18 cellular contexts compared by ENCODE assay signal in the genomic region with DNA sequence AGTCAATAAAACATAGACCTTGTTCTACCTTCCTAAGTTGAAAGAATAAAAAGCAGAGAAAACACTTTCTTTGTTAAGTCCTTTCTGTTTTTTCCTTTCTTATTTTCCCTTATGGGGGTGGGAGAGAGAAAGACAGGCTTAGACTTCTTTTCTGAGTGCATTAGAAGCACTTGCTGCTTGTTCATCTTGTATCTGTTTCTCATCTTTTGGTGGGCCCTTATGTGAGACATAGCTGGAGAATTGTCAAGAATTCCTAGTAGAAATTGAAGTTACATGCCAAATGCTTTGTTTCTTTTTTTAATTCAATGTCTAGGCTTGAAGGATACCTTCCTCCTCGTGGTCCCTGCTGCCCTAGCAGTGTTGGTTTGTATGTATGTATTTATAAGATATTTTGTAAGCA. TPM values are rescaled to one million over a fixed set of nuclear protein-coding genes. Genes with fewer than 3 reads are reported as not detected.
"Had no signal": no experiment of that assay in that cellular context is flagged by ENCODE, and none has a peak within 500 bp of the region (broad histone marks: within the 10 kb centered on the region; RNA-seq: fewer than 3 reads in every experiment).

No MANE protein-coding gene starts in this region.

- H3K27me3 Mint-ChIP-seq: activated CD4-positive, alpha-beta memory T cell treated with anti-CD3 and anti-CD28 coated beads for 36 hours; activated CD8-positive, alpha-beta memory T cell treated with anti-CD3 and anti-CD28 coated beads, Interleukin-2, amount 10 ng/mL, durations not matched to agents 7 days and 5 days; stimulated activated naive CD8-positive, alpha-beta T cell treated with anti-CD3 and anti-CD28 coated beads, Interleukin-15, amount 100 ng/mL, for 72 hours; T-cell had no signal

- ATAC-seq: activated CD8-positive, alpha-beta memory T cell treated with anti-CD3 and anti-CD28 coated beads, Interleukin-2, amount 10 ng/mL, durations not matched to agents 7 days and 5 days; activated naive CD4-positive, alpha-beta T cell treated with anti-CD3 and anti-CD28 coated beads, Interleukin-2, amount 50 U/mL, for 72 hours; body of pancreas; stimulated activated naive CD8-positive, alpha-beta T cell treated with anti-CD3 and anti-CD28 coated beads, Interleukin-15, amount 100 ng/mL, for 72 hours; T-cell had no signal

- H3K4me3 Mint-ChIP-seq: activated CD4-positive, alpha-beta memory T cell treated with anti-CD3 and anti-CD28 coated beads for 36 hours; activated CD8-positive, alpha-beta memory T cell treated with anti-CD3 and anti-CD28 coated beads, Interleukin-2, amount 10 ng/mL, durations not matched to agents 7 days and 5 days; stimulated activated naive CD8-positive, alpha-beta T cell treated with anti-CD3 and anti-CD28 coated beads, Interleukin-15, amount 100 ng/mL, for 72 hours; T-cell had no signal

- DNase-seq: activated CD4-positive, alpha-beta memory T cell treated with anti-CD3 and anti-CD28 coated beads for 36 hours; activated CD4-positive, alpha-beta T cell treated with anti-CD3 and anti-CD28 coated beads for 1 hour; activated CD8-positive, alpha-beta memory T cell treated with anti-CD3 and anti-CD28 coated beads, Interleukin-2, amount 10 ng/mL, durations not matched to agents 7 days and 5 days; activated gamma-delta T cell; activated T-cell treated with anti-CD3 and anti-CD28 coated beads, Interleukin-2, amount 50 U/mL, for 1 hour; amniotic stem cell; body of pancreas; caudate nucleus; erythroblast; ovary; stimulated activated CD4-positive, alpha-beta T cell treated with anti-CD3 and anti-CD28 coated beads, Interleukin-1b, Interleukin-23, amount 100 ng/mL, for 48 hours; stimulated activated naive CD8-positive, alpha-beta T cell treated with anti-CD3 and anti-CD28 coated beads, Interleukin-15, amount 100 ng/mL, for 72 hours; T-cell; T1000 had no signal

- H3K27ac Mint-ChIP-seq: activated CD4-positive, alpha-beta memory T cell treated with anti-CD3 and anti-CD28 coated beads for 36 hours; activated CD8-positive, alpha-beta memory T cell treated with anti-CD3 and anti-CD28 coated beads, Interleukin-2, amount 10 ng/mL, durations not matched to agents 7 days and 5 days; activated naive CD4-positive, alpha-beta T cell treated with anti-CD3 and anti-CD28 coated beads, Interleukin-2, amount 50 U/mL, for 72 hours; T-cell had no signal

- H3K9me3 Mint-ChIP-seq: activated CD4-positive, alpha-beta memory T cell treated with anti-CD3 and anti-CD28 coated beads for 36 hours; activated naive CD4-positive, alpha-beta T cell treated with anti-CD3 and anti-CD28 coated beads, Interleukin-2, amount 50 U/mL, for 72 hours; stimulated activated naive CD8-positive, alpha-beta T cell treated with anti-CD3 and anti-CD28 coated beads, Interleukin-15, amount 100 ng/mL, for 72 hours; T-cell had no signal

RNA-seq across cellular contexts. Expression of gene NODAL, which starts 30.9 kb away (rescaled TPM):
- total RNA-seq: activated CD4-positive, alpha-beta memory T cell treated with anti-CD3 and anti-CD28 coated beads for 36 hours; activated CD8-positive, alpha-beta memory T cell treated with anti-CD3 and anti-CD28 coated beads, Interleukin-2, amount 10 ng/mL, durations not matched to agents 7 days and 5 days; activated naive CD4-positive, alpha-beta T cell treated with anti-CD3 and anti-CD28 coated beads, Interleukin-2, amount 50 U/mL, for 72 hours; body of pancreas; fibroblast of villous mesenchyme; lower leg skin; ovary; pulmonary artery endothelial cell; T-cell had no signal
